In the genomic region with DNA sequence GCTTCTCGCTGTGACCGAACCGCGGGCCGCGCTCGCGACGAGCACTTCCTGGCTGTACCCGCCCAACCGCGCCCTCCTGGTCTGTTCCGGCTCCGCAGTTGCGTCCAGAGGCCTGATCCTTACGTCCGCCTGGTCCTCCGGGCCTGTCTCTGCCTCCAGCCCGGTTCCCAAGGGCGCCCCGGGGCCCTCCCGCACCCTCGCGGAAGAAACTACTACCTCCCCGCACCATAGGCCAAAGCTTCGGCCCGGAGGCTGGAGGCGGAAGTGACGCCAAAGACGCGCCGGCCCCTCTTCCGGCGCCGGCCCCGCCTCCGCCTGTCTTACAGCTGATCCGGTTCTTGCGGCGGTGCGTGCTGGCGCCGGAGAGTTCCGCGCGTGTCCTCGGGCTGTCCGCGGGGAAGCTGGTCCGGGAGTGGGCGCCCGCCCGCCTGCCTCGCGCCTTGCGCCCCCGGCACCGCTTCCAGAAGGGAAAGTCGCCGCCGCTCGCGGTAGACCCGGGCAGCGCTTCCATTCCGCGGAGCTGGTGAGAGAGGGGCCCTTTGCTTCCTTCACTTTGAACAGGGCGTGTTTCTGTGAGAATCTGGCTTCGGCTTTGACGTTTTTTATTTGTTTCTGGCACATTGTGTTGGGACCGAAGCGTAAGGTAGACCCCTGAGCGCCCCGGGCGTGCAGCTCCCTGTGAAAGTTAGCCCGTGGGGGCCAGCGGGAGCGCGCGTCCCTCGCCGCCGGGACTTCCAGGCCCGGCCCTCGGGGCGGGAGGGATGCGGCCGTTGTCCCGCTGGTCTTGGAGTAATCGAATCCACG, we compare ENCODE assay signal across 8 cellular contexts.
DNase-seq lines count a peak whose midpoint lies in the region; ATAC-seq lines count a peak whose summit lies in the region.

Gene ZNF778, plus strand, starts transcription at position 316 of the 804 bp plus-strand sequence. CDS start 3,425 bp downstream, outside the sequence.

- peak within 1 kb of the TSS; percentile 91 for H3K4me3 Mint-ChIP-seq in memory B cell

- peaks cover 12% of the 10 kb centered on the region for H3K4me1 Mint-ChIP-seq in memory B cell

- peaks cover 7% of the 10 kb centered on the region for H3K36me3 Mint-ChIP-seq in memory B cell

- peak within 1 kb of the TSS; percentile 93 for H3K27ac Mint-ChIP-seq in memory B cell

- DNase-seq in Ammon's horn (ENCODE audit: low spot score) (peak; percentile 90), NCI-H774 (lab: John Stamatoyannopoulos, UW) (peak; percentile 28), memory B cell (ENCODE audit: low spot score in 2 of 2) (peak; percentile 70 to 81)
- peak; percentile 89 for DNase-seq in activated CD8-positive, alpha-beta memory T cell treated with anti-CD3 and anti-CD28 coated beads for 24 hours
- DNase-seq in effector CD8-positive, alpha-beta T cell (lab: John Stamatoyannopoulos, UW): peak; percentile 55
- peak; percentile 58 to 72 (median 59) for DNase-seq in stimulated activated CD4-positive, alpha-beta T cell treated with anti-CD3 and anti-CD28 coated beads, TNF-alpha, amount 100 ng/mL, for 48 hours (ENCODE audit: low read depth in 3 of 3)

- peak; percentile 83 for ATAC-seq in GM19023 (IDR thresholded peaks at IDR 0.05; ENCODE audit: unreplicated experiment)
- peak; percentile 90 for ATAC-seq in HG03280 (IDR thresholded peaks at IDR 0.05; ENCODE audit: unreplicated experiment)
- ATAC-seq in memory B cell (ENCODE audit: low read depth): peak; percentile 87

- no peaks in the 10 kb centered on the region for H3K27me3 Mint-ChIP-seq in memory B cell

- H3K9me3 Mint-ChIP-seq in memory B cell: no peaks in the 10 kb centered on the region

Comparison
In these comparisons a context has a peak if more than half of its experiments do, and no peak if none do; other contexts are left out.
1. Peak in every context shown above with its lines: DNase-seq and ATAC-seq.
2. DNase-seq: peak in every context shown above with its lines; median percentile 90 in Ammon's horn; 89 in activated CD8-positive, alpha-beta memory T cell treated with anti-CD3 and anti-CD28 coated beads for 24 hours; 76 in memory B cell; 59 in stimulated activated CD4-positive, alpha-beta T cell treated with anti-CD3 and anti-CD28 coated beads, TNF-alpha, amount 100 ng/mL, for 48 hours; 55 in effector CD8-positive, alpha-beta T cell; 28 in NCI-H774.